In the genomic region with DNA sequence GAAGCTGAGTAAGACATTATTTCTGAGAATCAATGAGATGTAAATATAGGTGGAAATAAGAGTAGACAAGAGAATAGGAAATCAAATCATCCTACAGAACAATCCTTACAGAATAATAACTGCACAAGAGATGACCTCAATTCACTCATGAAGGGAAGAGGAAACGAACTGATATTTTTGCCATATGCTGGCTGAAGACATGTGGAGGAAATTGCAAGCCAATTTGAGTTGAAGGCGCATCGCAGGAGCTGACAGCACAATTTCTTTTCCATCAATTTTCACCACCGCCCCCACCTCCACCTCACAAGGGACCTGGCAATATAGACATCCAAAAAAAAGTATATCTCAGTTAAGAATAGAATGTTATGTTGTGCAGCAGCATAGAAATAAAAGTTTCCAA, we compare ENCODE assay signal across 12 cellular contexts. TPM values are rescaled to one million over a fixed set of nuclear protein-coding genes. Genes with fewer than 3 reads are reported as not detected.
DNase-seq lines count a peak whose midpoint lies in the region; ATAC-seq lines count a peak whose summit lies in the region.
"Had no signal": no experiment of that assay in that cellular context is flagged by ENCODE, and none has a peak within 500 bp of the region (broad histone marks: within the 10 kb centered on the region; RNA-seq: fewer than 3 reads in every experiment).

No MANE protein-coding gene starts in this region.

- in situ Hi-C loops in G401 (cut with HindIII; ENCODE audit: low sequenced_read_pairs) = no loop called here

- ATAC-seq in GM21381 (IDR thresholded peaks at IDR 0.05; ENCODE audit: unreplicated experiment) = no peak
- ATAC-seq: CD8-positive, alpha-beta T cell; GM12878; HepG2 had no signal

- DNase-seq in G401 (ENCODE audit: low spot score) (peak; percentile 55), NCI-H2227 treated with DMSO at 0.1 percent for 48 hours (lab: John Stamatoyannopoulos, UW) (peak; percentile 96), cerebellum (ENCODE audit: low spot score) (peak; percentile 23), retina (peak; percentile 23), T-helper 2 cell (no peak)
- DNase-seq: Calu3; CD8-positive, alpha-beta T cell; DMS79 treated with DMSO at 0.1 percent for 48 hours; H9 had no signal

RNA-seq across cellular contexts. Expression of a gene that starts 20.3 kb away (rescaled TPM):
- 237 and 287 TPM in 2 replicates for total RNA-seq in G401 (2014; rRNA removed; shearing (Covaris generic))
- 53.0 TPM for total RNA-seq in cerebellum

Comparison
In these comparisons a context has a peak if more than half of its experiments do, and no peak if none do; other contexts are left out.
1. DNase-seq: peak in G401 (single experiment), NCI-H2227 treated with DMSO at 0.1 percent for 48 hours (single experiment), cerebellum (single experiment) and retina (single experiment); none in T-helper 2 cell (0 of 5).